Comparison of ENCODE assay signal across 8 cellular contexts in genomic region chr12:103924761-103925641, GRCh38. TPM values are rescaled to one million over a fixed set of nuclear protein-coding genes. Genes with fewer than 3 reads are reported as not detected.
A peak's percentile ranks its signal among the peaks of the same experiment; 100 is the strongest.
DNase-seq lines count a peak whose midpoint lies in the region; ATAC-seq, FAIRE-seq and TF ChIP-seq lines count a peak whose summit lies in the region.

No MANE protein-coding gene starts in this region.

- TF ChIP-seq CTCF in Panc1 (IDR thresholded peaks at IDR 0.05) (no peak), D721Med (IDR thresholded peaks at IDR 0.05; ENCODE audit: insufficient read depth, missing control alignments) (no peak), suprapubic skin (IDR thresholded peaks at IDR 0.05) (no peak)

- POLR2A ChIA-PET in Panc1 (lab: Charles Lee): no interaction called here

- H3K36me3 ChIP-seq in Panc1 (ENCODE audit: control insufficient read depth, insufficient read depth, low read length) (no peaks in the 10 kb centered on the region), suprapubic skin (no peaks in the 10 kb centered on the region)

- H3K4me1 ChIP-seq in Panc1 (ENCODE audit: control insufficient read depth, insufficient read depth, low read length) (peaks cover 8% of the 10 kb centered on the region), suprapubic skin (peaks cover 11% of the 10 kb centered on the region)

- WGBS in suprapubic skin: 73% methylated on average over 9 of the region's 9 CpGs

- TF ChIP-seq POLR2A in suprapubic skin (IDR thresholded peaks at IDR 0.05): no peak

- in situ Hi-C loops in Panc1 (cut with HindIII; ENCODE audit: low pct_unique_long_range_greater_than_20kb, low sequenced_read_pairs): no loop called here

- H3K27ac ChIP-seq in Panc1 (ENCODE audit: low read length): no peak overlapping the region
- no peak overlapping the region for H3K27ac ChIP-seq in suprapubic skin

- H3K4me3 ChIP-seq in Panc1 (ENCODE audit: low read depth in 2 of 2, low read length in 2 of 2) (no peak overlapping the region), suprapubic skin (no peak overlapping the region)

- BruUV-seq in Panc1 (replicated peaks; lab: Mats Ljungman, UMichigan): no TSS peak

- no peak for TF ChIP-seq EP300 in suprapubic skin (IDR thresholded peaks at IDR 0.05)

- FAIRE-seq in D721Med (lab: Jason Lieb, UNC): no peak

- peak; percentile 47 for DNase-seq in stimulated activated naive CD4-positive, alpha-beta T cell treated with Interleukin-2 at 50 U/mL for 16 hours (lab: John Stamatoyannopoulos, UW)
- DNase-seq in stimulated activated naive CD4-positive, alpha-beta T cell (lab: John Stamatoyannopoulos, UW): no peak
- peak; percentile 30 for DNase-seq in Panc1 (ENCODE audit: low read depth, low spot score)
- peak; percentile 46 for DNase-seq in dermis blood vessel endothelial cell
- DNase-seq in stromal cell of bone marrow (ENCODE audit: low read depth): peak; percentile 41
- DNase-seq in D721Med (ENCODE audit: insufficient read length, low spot score): no peak
- no peak for DNase-seq in suprapubic skin (ENCODE audit: low spot score in 2 of 2)

- ATAC-seq in HG02943 (IDR thresholded peaks at IDR 0.05; ENCODE audit: low read depth, unreplicated experiment): peak; percentile 34
- ATAC-seq in Panc1: no peak

- CTCF ChIA-PET in Panc1 (lab: Charles Lee): no interaction called here

- no peaks in the 10 kb centered on the region for H3K9me3 ChIP-seq in Panc1 (ENCODE audit: control insufficient read depth, insufficient read depth, low read depth, low read length)
- no peaks in the 10 kb centered on the region for H3K9me3 ChIP-seq in suprapubic skin

- intact Hi-C loops in Panc1 (cut with micrococcal nuclease; ENCODE audit: unreplicated experiment): no loop called here

- H3K27me3 ChIP-seq in Panc1 (ENCODE audit: control insufficient read depth, insufficient read depth, low read length) (no peaks in the 10 kb centered on the region), suprapubic skin (no peaks in the 10 kb centered on the region)

RNA-seq across cellular contexts. Expression of gene HSP90B1, which starts 5.2 kb away (rescaled TPM):
- total RNA-seq in Panc1 (2021; ENCODE audit: unreplicated experiment) (503 TPM), dermis blood vessel endothelial cell (932 and 1,739 TPM in 2 replicates), suprapubic skin (100 to 1,000 TPM; 138 to 156 (median 141) TPM)
- 275 TPM for polyA plus RNA-seq in Panc1 (2012; ENCODE audit: insufficient read length)

RNA-seq across cellular contexts. Expression of gene TDG, which starts 40.7 kb away (rescaled TPM):
- total RNA-seq in Panc1 (2021; ENCODE audit: unreplicated experiment): 38.2 TPM
- polyA plus RNA-seq in Panc1 (2012; ENCODE audit: insufficient read length): 19.6 TPM
- 30.5 and 30.8 TPM in 2 replicates for total RNA-seq in dermis blood vessel endothelial cell
- 10 to 100 TPM; 23.4 to 42.2 (median 24.2) TPM for total RNA-seq in suprapubic skin

Comparison
In these comparisons a context has a peak if more than half of its experiments do, and no peak if none do; other contexts are left out.
1. DNase-seq: peak in stimulated activated naive CD4-positive, alpha-beta T cell treated with Interleukin-2 at 50 U/mL for 16 hours (single experiment), Panc1 (single experiment), dermis blood vessel endothelial cell (single experiment) and stromal cell of bone marrow (single experiment); none in stimulated activated naive CD4-positive, alpha-beta T cell (0 of 6), D721Med (single experiment) and suprapubic skin (0 of 2).